Comparison of ENCODE assay signal across 8 cellular contexts in genomic region chr20:51542894-51543788, GRCh38. TPM values are rescaled to one million over a fixed set of nuclear protein-coding genes. Genes with fewer than 3 reads are reported as not detected.
DNase-seq lines count a peak whose midpoint lies in the region; ATAC-seq and TF ChIP-seq lines count a peak whose summit lies in the region.

No MANE protein-coding gene starts in this region.

- peaks cover 5% of the 10 kb centered on the region for H3K4me1 ChIP-seq in iPS-18a (ENCODE audit: control insufficient read depth, low read depth, low read length)

- peaks cover 39% of the 10 kb centered on the region for H3K4me1 Mint-ChIP-seq in activated B cell treated with CpG ODN at 0.5 μM for 24 hours
- H3K4me1 Mint-ChIP-seq in stimulated activated naive CD8-positive, alpha-beta T cell treated with anti-CD3 and anti-CD28 coated beads, Interleukin-15, amount 100 ng/mL, for 72 hours: peaks cover 33% of the 10 kb centered on the region

- peak overlapping the region; percentile 81 for H3K4me3 Mint-ChIP-seq in activated B cell treated with CpG ODN at 0.5 μM for 24 hours
- H3K4me3 Mint-ChIP-seq in stimulated activated naive CD8-positive, alpha-beta T cell treated with anti-CD3 and anti-CD28 coated beads, Interleukin-15, amount 100 ng/mL, for 72 hours: peak overlapping the region; percentile 68 to 71

- H3K36me3 Mint-ChIP-seq in activated B cell treated with CpG ODN at 0.5 μM for 24 hours (ENCODE audit: low read depth): peaks cover 21% of the 10 kb centered on the region

- intact Hi-C loops in activated B cell treated with CpG ODN at 0.5 μM for 24 hours (cut with micrococcal nuclease): loop anchor here (1.0 to 10.0 kb wide), 7 partner anchors 20 to 728 kb away; no protein-coding TSS in a partner anchor

- H3K36me3 ChIP-seq in iPS-18a (ENCODE audit: control insufficient read depth, low read depth, low read length): no peaks in the 10 kb centered on the region

- H3K9me3 ChIP-seq in iPS-18a (ENCODE audit: control insufficient read depth, low read depth, low read length): no peaks in the 10 kb centered on the region

- DNase-seq in NCI-H345 (lab: John Stamatoyannopoulos, UW): peak; percentile 23
- no peak for DNase-seq in NCI-H345 treated with DMSO at 0.1 percent for 48 hours (lab: John Stamatoyannopoulos, UW; ENCODE audit: unreplicated experiment)
- no peak for DNase-seq in activated B cell treated with CpG ODN at 0.5 μM for 24 hours
- DNase-seq in stimulated activated naive CD8-positive, alpha-beta T cell treated with anti-CD3 and anti-CD28 coated beads, Interleukin-15, amount 100 ng/mL, for 72 hours: no peak
- no peak for DNase-seq in midbrain (lab: John Stamatoyannopoulos, UW)
- DNase-seq in NCI-H128 (lab: John Stamatoyannopoulos, UW; ENCODE audit: unreplicated experiment): no peak

- H3K9me3 Mint-ChIP-seq in activated B cell treated with CpG ODN at 0.5 μM for 24 hours: peaks cover 2% of the 10 kb centered on the region
- peaks cover 0 to 6% of the 10 kb centered on the region in 2 donors for H3K9me3 Mint-ChIP-seq in stimulated activated naive CD8-positive, alpha-beta T cell treated with anti-CD3 and anti-CD28 coated beads, Interleukin-15, amount 100 ng/mL, for 72 hours

- H3K9ac ChIP-seq in iPS-18a (ENCODE audit: low read length): no peak overlapping the region

- CTCF ChIA-PET in activated B cell treated with CpG ODN at 0.5 μM for 24 hours (lab: Charles Lee): interaction anchor here (0.6 to 3.5 kb wide), 15 partner anchors 11 to 172 kb away, joined by 3 to 25 read pairs (median 5); no protein-coding TSS in a partner anchor

- POLR2A ChIA-PET in activated B cell treated with CpG ODN at 0.5 μM for 24 hours (lab: Charles Lee): interaction anchor here (0.6 to 4.6 kb wide), 21 partner anchors 9 to 612 kb away, joined by 3 to 38 read pairs (median 7); partner anchors contain the start of genes ADNP, DPM1 and MOCS3

- no peaks in the 10 kb centered on the region for H3K27me3 Mint-ChIP-seq in activated B cell treated with CpG ODN at 0.5 μM for 24 hours
- H3K27me3 Mint-ChIP-seq in stimulated activated naive CD8-positive, alpha-beta T cell treated with anti-CD3 and anti-CD28 coated beads, Interleukin-15, amount 100 ng/mL, for 72 hours: no peaks in the 10 kb centered on the region

- H3K27ac ChIP-seq in iPS-18a (ENCODE audit: low read length): no peak overlapping the region

- peak overlapping the region; percentile 55 for H3K4me3 ChIP-seq in iPS-18a (ENCODE audit: low read length)

- H3K27ac Mint-ChIP-seq in activated B cell treated with CpG ODN at 0.5 μM for 24 hours: peak overlapping the region; percentile 71
- H3K27ac Mint-ChIP-seq in stimulated activated naive CD8-positive, alpha-beta T cell treated with anti-CD3 and anti-CD28 coated beads, Interleukin-15, amount 100 ng/mL, for 72 hours: no peak overlapping the region

- no peak for ATAC-seq in activated B cell treated with CpG ODN at 0.5 μM for 24 hours (ENCODE audit: low read depth)
- ATAC-seq in stimulated activated naive CD8-positive, alpha-beta T cell treated with anti-CD3 and anti-CD28 coated beads, Interleukin-15, amount 100 ng/mL, for 72 hours: no peak
- no peak for ATAC-seq in GM21825 (IDR thresholded peaks at IDR 0.05; ENCODE audit: unreplicated experiment)

- H3K27me3 ChIP-seq in iPS-18a (ENCODE audit: control insufficient read depth, insufficient read depth, low read length): peaks cover 41% of the 10 kb centered on the region

- no peak for TF ChIP-seq CTCF in activated B cell treated with CpG ODN at 0.5 μM for 24 hours (IDR thresholded peaks at IDR 0.05)

RNA-seq across cellular contexts. Expression of gene NFATC2, which starts 0.6 kb away (rescaled TPM):
- 41.2 and 46.0 TPM in 2 replicates for total RNA-seq in activated B cell treated with CpG ODN at 0.5 μM for 24 hours
